Comparison of ENCODE assay signal across 8 cellular contexts in the genomic region with DNA sequence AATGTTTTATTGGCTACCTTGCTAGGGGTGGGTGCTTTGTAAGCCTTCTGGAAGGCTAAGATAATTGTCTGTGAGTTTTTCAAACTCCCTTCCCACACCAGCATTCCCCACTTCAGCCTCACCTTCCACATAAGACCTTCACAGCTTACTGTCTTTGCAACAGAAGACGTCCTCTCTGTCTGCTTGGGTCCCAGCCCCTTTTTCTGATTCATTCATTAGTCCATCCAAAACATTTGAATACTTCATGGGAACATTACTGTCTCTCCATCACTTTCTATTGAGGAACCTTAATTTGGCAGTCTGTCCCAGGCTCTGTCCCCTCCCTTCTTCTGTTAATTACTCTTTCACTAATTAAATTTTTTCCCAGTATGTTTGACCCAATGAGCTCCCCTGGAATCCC. TPM values are rescaled to one million over a fixed set of nuclear protein-coding genes. Genes with fewer than 3 reads are reported as not detected.
DNase-seq lines count a peak whose midpoint lies in the region; ATAC-seq and TF ChIP-seq lines count a peak whose summit lies in the region.

No MANE protein-coding gene starts in this region.

- peaks cover 36% of the 10 kb centered on the region for H3K4me1 Mint-ChIP-seq in progenitor cell of endocrine pancreas (ENCODE audit: low read depth)

- peaks cover 15% of the 10 kb centered on the region for H3F3A ChIP-seq in SK-N-SH (replicated peaks; ENCODE audit: insufficient read depth)

- H2AFZ ChIP-seq in SK-N-SH (ENCODE audit: low read depth) (no peak overlapping the region), OCI-LY7 (ENCODE audit: low read length) (0 out of 2 replicates have a peak overlapping the region, but pooled peaks have one; percentile 61)

- H3K4me3 ChIP-seq in SK-N-SH (ENCODE audit: low read depth in 2 of 2, low read length in 1 of 2) (peak overlapping the region; percentile 55 to 79; a peak in 2 of 4 replicates), OCI-LY7 (ENCODE audit: low read depth, low read length, poor library complexity, severe bottlenecking) (peak overlapping the region; percentile 87), right cardiac atrium (ENCODE audit: low read length) (no peak overlapping the region)
- H3K4me3 ChIP-seq in effector memory CD4-positive, alpha-beta T cell (ENCODE audit: insufficient read depth, low read depth, low read length, poor library complexity, severe bottlenecking) = no peak overlapping the region

- H3K79me2 ChIP-seq in SK-N-SH (ENCODE audit: insufficient read depth) (peaks cover 32% of the 10 kb centered on the region), OCI-LY7 (ENCODE audit: insufficient read depth, low read depth, low read length) (peaks cover 32% of the 10 kb centered on the region)

- peaks cover 22% of the 10 kb centered on the region for H3K36me3 Mint-ChIP-seq in progenitor cell of endocrine pancreas (ENCODE audit: insufficient read depth)

- H3K27ac ChIP-seq in SK-N-SH (ENCODE audit: low read depth in 2 of 2, low read length in 1 of 2) = peak overlapping the region in 1 of 2 experiments; percentile 62; a peak in 1 of 4 replicates
- H3K27ac ChIP-seq in OCI-LY7 (ENCODE audit: low read depth, low read length, poor library complexity, severe bottlenecking) = peak overlapping the region; percentile 43
- peak overlapping the region; percentile 80 for H3K27ac ChIP-seq in effector memory CD4-positive, alpha-beta T cell (ENCODE audit: insufficient read depth, low read length, poor library complexity, severe bottlenecking)
- no peak overlapping the region for H3K27ac ChIP-seq in right cardiac atrium (ENCODE audit: low read length)

- ATAC-seq in SK-N-SH treated with all-trans-retinoic acid at 6 μM for 48 hours (no peak), GM18498 (IDR thresholded peaks at IDR 0.05; ENCODE audit: unreplicated experiment) (no peak), GM19467 (IDR thresholded peaks at IDR 0.05; ENCODE audit: unreplicated experiment) (no peak), right cardiac atrium (no peak)

- H3K27me3 Mint-ChIP-seq in progenitor cell of endocrine pancreas = no peaks in the 10 kb centered on the region

- H3K9ac ChIP-seq in SK-N-SH = no peak overlapping the region

- CTCF ChIA-PET in SK-N-SH (lab: Yijun Ruan, JAX) (interaction anchor here (1.4 kb wide), 1 partner anchor 11 kb away, joined by 5 read pairs; no protein-coding TSS in a partner anchor), OCI-LY7 (lab: Charles Lee; ENCODE audit: unreplicated experiment) (no interaction called here)

- H3K4me2 ChIP-seq in SK-N-SH = peak overlapping the region; percentile 97
- peak overlapping the region; percentile 81 for H3K4me2 ChIP-seq in OCI-LY7 (ENCODE audit: low read length)

- H3K9me2 ChIP-seq in SK-N-SH (no peaks in the 10 kb centered on the region), OCI-LY7 (ENCODE audit: insufficient read depth, low read length) (no peaks in the 10 kb centered on the region)

- no peaks in the 10 kb centered on the region for H3K27me3 ChIP-seq in SK-N-SH (ENCODE audit: insufficient read depth)
- H3K27me3 ChIP-seq in effector memory CD4-positive, alpha-beta T cell (replicated peaks; ENCODE audit: control insufficient read depth, insufficient read depth, low read length, poor library complexity, severe bottlenecking) = no peaks in the 10 kb centered on the region
- H3K27me3 ChIP-seq in right cardiac atrium (ENCODE audit: control insufficient read depth, insufficient read depth) = no peaks in the 10 kb centered on the region

- BruUV-seq in OCI-LY7 (replicated peaks; lab: Mats Ljungman, UMichigan) = no TSS peak

- H3K9me3 ChIP-seq in SK-N-SH (no peaks in the 10 kb centered on the region), OCI-LY7 (ENCODE audit: low read length) (no peaks in the 10 kb centered on the region), right cardiac atrium (ENCODE audit: control insufficient read depth, low read length) (no peaks in the 10 kb centered on the region)
- no peaks in the 10 kb centered on the region for H3K9me3 ChIP-seq in effector memory CD4-positive, alpha-beta T cell (ENCODE audit: control insufficient read depth, low read length)

- intact Hi-C loops in OCI-LY7 (cut with micrococcal nuclease; ENCODE audit: unreplicated experiment) (loop anchor here (5.0 kb wide), 2 partner anchors 232 to 512 kb away; partner anchors contain the start of genes DDIT3 and MBD6), right cardiac atrium (cut with DNase I) (no loop called here)

- no peaks in the 10 kb centered on the region for H4K20me1 ChIP-seq in SK-N-SH (ENCODE audit: insufficient read depth)
- H4K20me1 ChIP-seq in OCI-LY7 (ENCODE audit: insufficient read depth, low read length) = no peaks in the 10 kb centered on the region

- no peaks in the 10 kb centered on the region for H3K9me3 Mint-ChIP-seq in progenitor cell of endocrine pancreas (ENCODE audit: low read depth)

- POLR2A ChIA-PET in SK-N-SH (lab: Yijun Ruan, JAX) (interaction anchor here (1.1 kb wide), 1 partner anchor 18 kb away, joined by 4 read pairs; the partner anchor contains the start of gene EEF1AKMT3), OCI-LY7 (lab: Charles Lee) (interaction anchor here (0.5 to 0.7 kb wide), 3 partner anchors 8 to 1106 kb away, joined by 3 read pairs; no protein-coding TSS in a partner anchor)

- H3K4me3 Mint-ChIP-seq in progenitor cell of endocrine pancreas (ENCODE audit: low read depth) = peak overlapping the region; percentile 94

- H3K36me3 ChIP-seq in SK-N-SH (replicated peaks in 1 of 2; ENCODE audit: control insufficient read depth in 1 of 2, insufficient read depth in 2 of 2, low read length in 1 of 2) (peaks cover 22 to 23% of the 10 kb centered on the region in 2 experiments), OCI-LY7 (ENCODE audit: insufficient read depth, low read length) (peaks cover 43% of the 10 kb centered on the region)
- peaks cover 27% of the 10 kb centered on the region for H3K36me3 ChIP-seq in effector memory CD4-positive, alpha-beta T cell (ENCODE audit: control insufficient read depth, insufficient read depth, low read length)

- TF ChIP-seq CTCF in SK-N-SH (IDR thresholded peaks at IDR 0.05) (no peak), OCI-LY7 (conservative IDR thresholded peaks at IDR 0.05; ENCODE audit: low read length) (no peak), progenitor cell of endocrine pancreas (IDR thresholded peaks at IDR 0.05; ENCODE audit: unreplicated experiment) (no peak)

- DNase-seq in SK-N-SH (no peak), OCI-LY7 (ENCODE audit: low spot score) (no peak), progenitor cell of endocrine pancreas (ENCODE audit: low spot score, unreplicated experiment) (no peak), right cardiac atrium (no peak)
- DNase-seq in effector memory CD4-positive, alpha-beta T cell = no peak

- WGBS in SK-N-SH (ENCODE audit: low lambda C conversion rate) = 54% methylated on average over 1 of the region's 1 CpG
- WGBS in right cardiac atrium = 24% methylated on average over 1 of the region's 1 CpG

- peaks cover 8 to 37% of the 10 kb centered on the region in 2 experiments for H3K4me1 ChIP-seq in SK-N-SH (ENCODE audit: control insufficient read depth in 1 of 2, insufficient read depth in 2 of 2, low read depth in 1 of 2, low read length in 1 of 2)
- H3K4me1 ChIP-seq in OCI-LY7 (ENCODE audit: insufficient read depth, low read length, poor library complexity, severe bottlenecking) = peaks cover 43% of the 10 kb centered on the region
- H3K4me1 ChIP-seq in effector memory CD4-positive, alpha-beta T cell (ENCODE audit: control insufficient read depth, insufficient read depth, low read length, poor library complexity, severe bottlenecking) = peaks cover 41% of the 10 kb centered on the region
- peaks cover 2% of the 10 kb centered on the region for H3K4me1 ChIP-seq in right cardiac atrium (ENCODE audit: control insufficient read depth, insufficient read depth, low read length)

- no peak for TF ChIP-seq RAD21 in SK-N-SH (IDR thresholded peaks at IDR 0.05; ENCODE audit: low read length)

- H3K27ac Mint-ChIP-seq in progenitor cell of endocrine pancreas = peak overlapping the region; percentile 96

- TF ChIP-seq EP300 in SK-N-SH (IDR thresholded peaks at IDR 0.05; ENCODE audit: borderline replicate concordance in 1 of 2, low read depth in 1 of 2, low read length in 1 of 2) = no peak

RNA-seq across cellular contexts. Expression of gene MARCHF9, which starts 1.0 kb away (rescaled TPM):
- polyA plus RNA-seq in SK-N-SH (2012; rRNA removed) (21.2 and 24.2 TPM in 2 replicates), right cardiac atrium (14.3 TPM)
- polyA plus RNA-seq in SK-N-SH (2012; cell fraction: cytosol; rRNA removed) = 11.5 and 17.1 TPM in 2 replicates
- 37.4 and 43.9 TPM in 2 replicates for polyA plus RNA-seq in SK-N-SH (2012; cell fraction: nucleus; rRNA removed)
- 29.3 and 29.4 TPM in 2 replicates for total RNA-seq in OCI-LY7 (2014; rRNA removed; shearing (Covaris generic))
- total RNA-seq in OCI-LY7 (2022) (46.2 and 47.7 TPM in 2 replicates), progenitor cell of endocrine pancreas (33.8 and 34.3 TPM in 2 replicates), right cardiac atrium (10 to 100 TPM; 15.2 to 17.8 (median 16.4) TPM)

RNA-seq across cellular contexts. Expression of gene CDK4, which starts 1.8 kb away (rescaled TPM):
- polyA plus RNA-seq in SK-N-SH (2012; rRNA removed) (324 and 395 TPM in 2 replicates), right cardiac atrium (29.7 TPM)
- polyA plus RNA-seq in SK-N-SH (2012; cell fraction: cytosol; rRNA removed) = 245 and 311 TPM in 2 replicates
- polyA plus RNA-seq in SK-N-SH (2012; cell fraction: nucleus; rRNA removed) = 189 and 210 TPM in 2 replicates
- total RNA-seq in OCI-LY7 (2014; rRNA removed; shearing (Covaris generic)) = 272 and 280 TPM in 2 replicates
- total RNA-seq in OCI-LY7 (2022) (172 and 192 TPM in 2 replicates), progenitor cell of endocrine pancreas (194 and 208 TPM in 2 replicates), right cardiac atrium (10 to 100 TPM; 50.9 to 53.9 (median 53.4) TPM)

RNA-seq across cellular contexts. Expression of gene TSPAN31, which starts 9.1 kb away (rescaled TPM):
- polyA plus RNA-seq in SK-N-SH (2012; rRNA removed) (36.8 and 42.8 TPM in 2 replicates), right cardiac atrium (43.9 TPM)
- polyA plus RNA-seq in SK-N-SH (2012; cell fraction: cytosol; rRNA removed) = 41.5 and 44.8 TPM in 2 replicates
- polyA plus RNA-seq in SK-N-SH (2012; cell fraction: nucleus; rRNA removed) = 21.8 and 54.2 TPM in 2 replicates
- total RNA-seq in OCI-LY7 (2014; rRNA removed; shearing (Covaris generic)) = 0.80 and 2.4 TPM in 2 replicates
- total RNA-seq in OCI-LY7 (2022) (6.3 and 6.4 TPM in 2 replicates), progenitor cell of endocrine pancreas (24.2 and 31.3 TPM in 2 replicates), right cardiac atrium (10 to 100 TPM; 31.5 to 41.3 (median 34.5) TPM)

RNA-seq across cellular contexts. Expression of gene CYP27B1, which starts 12.9 kb away (rescaled TPM):
- 1.7 and 2.3 TPM in 2 replicates for polyA plus RNA-seq in SK-N-SH (2012; rRNA removed)
- polyA plus RNA-seq in SK-N-SH (2012; cell fraction: cytosol; rRNA removed) = 0.41 and 0.59 TPM in 2 replicates
- 19.4 TPM in 2 replicates for polyA plus RNA-seq in SK-N-SH (2012; cell fraction: nucleus; rRNA removed)
- 6.5 and 7.1 TPM in 2 replicates for total RNA-seq in OCI-LY7 (2014; rRNA removed; shearing (Covaris generic))
- 6.6 and 6.9 TPM in 2 replicates for total RNA-seq in OCI-LY7 (2022)
- total RNA-seq in progenitor cell of endocrine pancreas = 2.0 and 2.5 TPM in 2 replicates
- under 1 TPM in 3 of 4 donors, not detected in 1; 0.12 to 0.22 (median 0.14) TPM for total RNA-seq in right cardiac atrium
- 0.18 TPM for polyA plus RNA-seq in right cardiac atrium

RNA-seq across cellular contexts. Expression of gene AGAP2, which starts 15.4 kb away (rescaled TPM):
- polyA plus RNA-seq in SK-N-SH (2012; rRNA removed) (3.9 and 5.2 TPM in 2 replicates), right cardiac atrium (1.7 TPM)
- 1.7 and 2.9 TPM in 2 replicates for polyA plus RNA-seq in SK-N-SH (2012; cell fraction: cytosol; rRNA removed)
- polyA plus RNA-seq in SK-N-SH (2012; cell fraction: nucleus; rRNA removed) = 19.2 and 24.6 TPM in 2 replicates
- total RNA-seq in OCI-LY7 (2014; rRNA removed; shearing (Covaris generic)) = 10.7 and 14.8 TPM in 2 replicates
- total RNA-seq in OCI-LY7 (2022) (26.5 and 28.8 TPM in 2 replicates), progenitor cell of endocrine pancreas (0.29 TPM in 2 replicates), right cardiac atrium (under 1 TPM; 0.53 to 0.91 (median 0.72) TPM)

Comparison
In these comparisons a context has a peak if more than half of its experiments do, and no peak if none do; other contexts are left out.
1. H3K4me3 ChIP-seq: peak in SK-N-SH (2 of 2) and OCI-LY7 (single experiment); none in effector memory CD4-positive, alpha-beta T cell (single experiment) and right cardiac atrium (single experiment).